ENCODE assay signal across 10 cellular contexts in the genomic region with DNA sequence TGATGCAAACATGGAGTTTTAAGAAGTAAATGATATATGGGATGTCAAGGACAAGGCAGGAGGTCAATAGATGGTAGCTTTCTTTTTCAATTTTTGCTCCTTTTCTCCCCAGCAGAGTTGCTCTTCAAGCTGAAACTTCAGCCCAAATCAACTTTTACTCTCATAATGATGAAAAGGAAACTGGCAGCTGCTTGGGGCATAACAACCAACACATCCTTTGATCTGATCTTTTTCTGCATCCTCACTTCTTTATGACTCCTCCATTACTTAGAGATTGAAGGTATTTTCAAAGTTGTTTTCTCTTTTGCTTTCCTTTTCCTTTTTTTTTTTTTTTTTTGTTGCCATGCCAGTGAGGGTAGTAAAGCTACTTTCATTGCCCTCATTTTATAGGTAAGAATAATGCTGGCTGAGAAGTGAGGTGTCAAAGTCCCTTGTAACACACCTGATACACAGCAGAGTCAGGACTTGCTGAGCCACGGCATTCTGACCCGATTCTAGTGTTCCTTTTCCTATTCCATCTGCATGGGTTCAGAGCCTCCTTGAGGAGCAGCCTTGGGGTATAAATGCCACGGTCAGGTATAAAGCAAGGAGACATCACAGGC. TPM values are rescaled to one million over a fixed set of nuclear protein-coding genes. Genes with fewer than 3 reads are reported as not detected.
A peak's percentile ranks its signal among the peaks of the same experiment; 100 is the strongest.
DNase-seq lines count a peak whose midpoint lies in the region; ATAC-seq and TF ChIP-seq lines count a peak whose summit lies in the region.
"Had no signal": no experiment of that assay in that cellular context is flagged by ENCODE, and none has a peak within 500 bp of the region (broad histone marks: within the 10 kb centered on the region; RNA-seq: fewer than 3 reads in every experiment).

No MANE protein-coding gene starts in this region.

- TF ChIP-seq CTCF in WTC11 (IDR thresholded peaks at IDR 0.05): no peak

- DNase-seq in activated T-cell treated with anti-CD3 and anti-CD28 coated beads, Interleukin-2, amount 50 U/mL, for 4 hours: no peak
- no peak for DNase-seq in activated T-cell treated with anti-CD3 and anti-CD28 coated beads, Interleukin-2, amount 50 U/mL, for 1 hour
- DNase-seq in stimulated activated naive CD8-positive, alpha-beta T cell treated with anti-CD3 and anti-CD28 coated beads, Interleukin-15, Interleukin-2, amounts not matched to agents 100 U/mL and 50 U/mL, for 24 hours: no peak
- DNase-seq in NCI-H1436 treated with DMSO at 0.1 percent for 48 hours (lab: John Stamatoyannopoulos, UW) (no peak), WTC11 (ENCODE audit: low spot score) (no peak)
- DNase-seq: posterior cingulate gyrus; stimulated activated CD4-positive, alpha-beta T cell treated with anti-CD3 and anti-CD28 coated beads, Interleukin-4, amount 100 ng/mL, for 24 hours had no signal

- no peak overlapping the region for H3K27ac Mint-ChIP-seq in WTC11

- no peaks in the 10 kb centered on the region for H3K27me3 Mint-ChIP-seq in activated T-cell treated with anti-CD3 and anti-CD28 coated beads, Interleukin-2, amount 50 U/mL, for 4 hours (ENCODE audit: low read depth)
- H3K27me3 Mint-ChIP-seq in WTC11 (ENCODE audit: low read depth): peaks cover 5% of the 10 kb centered on the region; the same call in 1 of the 2 replicates

- peaks cover 13% of the 10 kb centered on the region for H3K36me3 Mint-ChIP-seq in activated T-cell treated with anti-CD3 and anti-CD28 coated beads, Interleukin-2, amount 50 U/mL, for 4 hours (ENCODE audit: insufficient read depth)
- H3K36me3 Mint-ChIP-seq in WTC11: no peaks in the 10 kb centered on the region

- peaks cover 13% of the 10 kb centered on the region for H3K4me1 Mint-ChIP-seq in activated T-cell treated with anti-CD3 and anti-CD28 coated beads, Interleukin-2, amount 50 U/mL, for 4 hours (ENCODE audit: low read depth)
- no peaks in the 10 kb centered on the region for H3K4me1 Mint-ChIP-seq in WTC11

- POLR2A ChIA-PET in WTC11 (lab: Charles Lee): no interaction called here

- H3K4me3 Mint-ChIP-seq in activated T-cell treated with anti-CD3 and anti-CD28 coated beads, Interleukin-2, amount 50 U/mL, for 4 hours: no peak overlapping the region
- no peak overlapping the region for H3K4me3 Mint-ChIP-seq in WTC11

- ATAC-seq in activated T-cell treated with anti-CD3 and anti-CD28 coated beads, Interleukin-2, amount 50 U/mL, for 4 hours: peak; percentile 78 to 85
- ATAC-seq in GM21825 (IDR thresholded peaks at IDR 0.05; ENCODE audit: unreplicated experiment): peak; percentile 62
- peak; percentile 73 for ATAC-seq in HG03460 (IDR thresholded peaks at IDR 0.05; ENCODE audit: unreplicated experiment)
- ATAC-seq in stimulated activated naive CD8-positive, alpha-beta T cell treated with anti-CD3 and anti-CD28 coated beads, Interleukin-15, Interleukin-2, amounts not matched to agents 100 U/mL and 50 U/mL, for 24 hours: peak; percentile 46
- ATAC-seq in GM21576 (IDR thresholded peaks at IDR 0.05; ENCODE audit: unreplicated experiment): no peak
- ATAC-seq in WTC11: no peak

- H3K9me3 Mint-ChIP-seq in activated T-cell treated with anti-CD3 and anti-CD28 coated beads, Interleukin-2, amount 50 U/mL, for 4 hours: no peaks in the 10 kb centered on the region
- H3K9me3 Mint-ChIP-seq in WTC11: peaks cover 10% of the 10 kb centered on the region

- CTCF ChIA-PET in WTC11 (lab: Charles Lee): no interaction called here

TF ChIP-seq in WTC11, 78 proteins besides CTCF, POLR2A, EP300 and RAD21:
- no peak for TF ChIP-seq TP53 (CRISPR knock-in tag; IDR thresholded peaks at IDR 0.05)
- TF ChIP-seq JUN (CRISPR knock-in tag; IDR thresholded peaks at IDR 0.05): no peak
- TF ChIP-seq FOXK1 (CRISPR knock-in tag; IDR thresholded peaks at IDR 0.05): no peak
- TF ChIP-seq, protein P1, sequence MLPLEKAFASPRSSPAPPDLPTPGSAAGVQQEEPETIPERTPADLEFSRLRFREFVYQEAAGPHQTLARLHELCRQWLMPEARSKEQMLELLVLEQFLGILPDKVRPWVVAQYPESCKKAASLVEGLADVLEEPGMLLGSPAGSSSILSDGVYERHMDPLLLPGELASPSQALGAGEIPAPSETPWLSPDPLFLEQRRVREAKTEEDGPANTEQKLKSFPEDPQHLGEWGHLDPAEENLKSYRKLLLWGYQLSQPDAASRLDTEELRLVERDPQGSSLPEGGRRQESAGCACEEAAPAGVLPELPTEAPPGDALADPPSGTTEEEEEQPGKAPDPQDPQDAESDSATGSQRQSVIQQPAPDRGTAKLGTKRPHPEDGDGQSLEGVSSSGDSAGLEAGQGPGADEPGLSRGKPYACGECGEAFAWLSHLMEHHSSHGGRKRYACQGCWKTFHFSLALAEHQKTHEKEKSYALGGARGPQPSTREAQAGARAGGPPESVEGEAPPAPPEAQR (CRISPR knock-in tag; IDR thresholded peaks at IDR 0.05): no peak
- no peak for TF ChIP-seq ZNF416 (CRISPR knock-in tag; IDR thresholded peaks at IDR 0.05)
- no peak for TF ChIP-seq HMGA2 (CRISPR knock-in tag; IDR thresholded peaks at IDR 0.05)
TF ChIP-seq in WTC11: peak in this region for 0.

RNA-seq across cellular contexts. Expression of gene SLC2A9, which starts 26.9 kb away (rescaled TPM):
- 1 to 10 TPM; 1.7 to 3.0 (median 2.6) TPM for total RNA-seq in activated T-cell treated with anti-CD3 and anti-CD28 coated beads, Interleukin-2, amount 50 U/mL, for 4 hours
- 0.64 TPM in 1 of 3 replicates, not detected in the others for total RNA-seq in WTC11 (2021)

Comparison
In these comparisons a context has a peak if more than half of its experiments do, and no peak if none do; other contexts are left out.
1. ATAC-seq: peak in activated T-cell treated with anti-CD3 and anti-CD28 coated beads, Interleukin-2, amount 50 U/mL, for 4 hours (2 of 2), GM21825 (single experiment), HG03460 (single experiment) and stimulated activated naive CD8-positive, alpha-beta T cell treated with anti-CD3 and anti-CD28 coated beads, Interleukin-15, Interleukin-2, amounts not matched to agents 100 U/mL and 50 U/mL, for 24 hours (single experiment); none in GM21576 (single experiment) and WTC11 (single experiment).